In the genomic region with DNA sequence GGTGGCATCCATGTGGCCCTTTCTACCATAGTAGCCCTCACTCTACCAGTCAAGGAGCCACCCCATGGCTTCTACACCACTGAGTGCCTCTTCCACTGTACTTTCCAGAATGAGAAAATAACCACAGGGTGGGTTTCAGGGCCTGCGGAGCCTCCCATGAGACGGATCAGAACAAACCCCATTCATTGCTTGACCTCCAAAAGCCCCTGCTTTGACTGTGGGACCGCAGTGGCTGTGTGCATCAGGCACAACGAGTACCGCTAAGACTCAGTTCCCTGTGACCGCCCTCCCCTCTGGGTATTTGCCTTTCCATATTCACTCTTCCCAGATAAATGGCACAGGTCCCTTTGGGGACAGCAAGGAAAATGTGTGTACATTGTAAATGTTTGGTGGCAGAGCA, we compare ENCODE assay signal across 38 cellular contexts. TPM values are rescaled to one million over a fixed set of nuclear protein-coding genes. Genes with fewer than 3 reads are reported as not detected.
"Had no signal": no experiment of that assay in that cellular context is flagged by ENCODE, and none has a peak within 500 bp of the region (broad histone marks: within the 10 kb centered on the region; RNA-seq: fewer than 3 reads in every experiment).

No MANE protein-coding gene starts in this region.

- H3K9me3 ChIP-seq: MG63 had no signal

- H3K4me3 ChIP-seq: MG63 had no signal

- H3K36me3 ChIP-seq: MG63 had no signal

- H3K27me3 ChIP-seq: MG63 had no signal

- DNase-seq: Karpas-422, Kasumi-1, MG63, MM.1S, NCI-H1048, NCI-H1092, NCI-H1092 treated with DMSO at 0.1 percent for 48 hours, NCI-H1105, NCI-H1105 treated with DMSO at 0.1 percent for 48 hours, NCI-H1417, NCI-H1417 treated with DMSO at 0.1 percent for 48 hours, NCI-H1436, NCI-H1436 treated with DMSO at 0.1 percent for 48 hours, NCI-H146, NCI-H1694, NCI-H1694 treated with DMSO at 0.1 percent for 48 hours, NCI-H187, NCI-H187 treated with DMSO at 0.1 percent for 48 hours, NCI-H1930, NCI-H2029, NCI-H2029 treated with DMSO at 0.1 percent for 48 hours, NCI-H2081, NCI-H2081 treated with DMSO at 0.1 percent for 48 hours, NCI-H2107, NCI-H2171, NCI-H2171 treated with DMSO at 0.1 percent for 48 hours, NCI-H2227 treated with DMSO at 0.1 percent for 48 hours, NCI-H226, NCI-H345, NCI-H446, NCI-H446 treated with DMSO at 0.1 percent for 48 hours, NCI-H510A, NCI-H510A treated with DMSO at 0.1 percent for 48 hours, NCI-H524 had no signal

RNA-seq across cellular contexts. Expression of a gene that starts 11.5 kb away (rescaled TPM):
- total RNA-seq: M059J, MCF 10A, NCI-H460 had no signal

RNA-seq across cellular contexts. Expression of a gene that starts 43.7 kb away (rescaled TPM):
- total RNA-seq: LHCN-M2, M059J, MCF 10A, NCI-H460 had no signal
